In the genomic region with DNA sequence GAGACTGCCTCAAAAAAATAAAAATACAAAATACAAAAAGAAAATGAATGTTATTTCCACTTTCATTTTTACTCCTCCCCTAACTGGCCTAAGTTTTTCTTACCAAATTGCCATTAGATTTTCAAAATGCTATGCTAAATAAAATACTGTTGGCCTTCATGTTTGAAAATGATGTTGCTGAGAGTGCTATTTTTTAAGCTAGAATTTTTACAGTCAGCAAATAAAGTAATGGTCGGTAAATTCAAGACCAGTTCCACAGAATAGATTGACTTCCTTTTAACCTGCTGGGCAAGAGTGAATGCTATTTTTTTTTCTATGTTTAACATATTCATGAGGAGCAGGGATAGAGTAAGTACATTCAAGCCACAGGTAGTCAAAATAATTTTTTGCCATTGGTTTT, we compare ENCODE assay signal across 16 cellular contexts.
"Had no signal": no experiment of that assay in that cellular context is flagged by ENCODE, and none has a peak within 500 bp of the region (broad histone marks: within the 10 kb centered on the region; RNA-seq: fewer than 3 reads in every experiment).

No MANE protein-coding gene starts in this region.

- H3K27ac ChIP-seq: ascending aorta, esophagus squamous epithelium, left lung, pancreas, stomach, thoracic aorta, upper lobe of right lung had no signal

- H3K4me3 ChIP-seq: ascending aorta, esophagus squamous epithelium, left lung, mucosa of descending colon, pancreas, sigmoid colon, stomach, thoracic aorta, upper lobe of right lung had no signal

- H3K4me1 ChIP-seq: ascending aorta, pancreas, upper lobe of right lung had no signal

- H3K4me3 Mint-ChIP-seq: naive thymus-derived CD4-positive, alpha-beta T cell had no signal

- FAIRE-seq: keratinocyte, pancreas had no signal

- H3K9me3 ChIP-seq: ascending aorta, esophagus squamous epithelium, left lung, mucosa of descending colon, pancreas, sigmoid colon, stomach, thoracic aorta, upper lobe of right lung had no signal

- ATAC-seq: left lung; mucosa of descending colon; naive thymus-derived CD4-positive, alpha-beta T cell; pancreas; upper lobe of right lung had no signal

- H3K27me3 ChIP-seq: ascending aorta, esophagus squamous epithelium, left lung, pancreas, sigmoid colon, stomach, upper lobe of right lung had no signal

- DNase-seq: activated CD4-positive, CD25-positive, alpha-beta regulatory T cell treated with anti-CD3 and anti-CD28 coated beads, Interleukin-2, amount 50 U/mL, for 72 hours; activated naive CD4-positive, alpha-beta T cell; esophagus squamous epithelium; hippocampal formation; left lung; mammary epithelial cell; mucosa of descending colon; naive thymus-derived CD4-positive, alpha-beta T cell; pancreas; sigmoid colon; stimulated activated CD4-positive, alpha-beta T cell treated with anti-CD3 and anti-CD28 coated beads, Interleukin-1b, Interleukin-23, amount 100 ng/mL, for 48 hours; stomach; upper lobe of right lung had no signal

- H3K27ac Mint-ChIP-seq: naive thymus-derived CD4-positive, alpha-beta T cell had no signal

- H3K36me3 ChIP-seq: ascending aorta, esophagus squamous epithelium, left lung, pancreas, sigmoid colon, stomach, thoracic aorta, upper lobe of right lung had no signal
